In genomic region chr2:28405537-28405936, GRCh38 we compare ENCODE assay signal across 21 cellular contexts. TPM values are rescaled to one million over a fixed set of nuclear protein-coding genes. Genes with fewer than 3 reads are reported as not detected.
DNase-seq lines count a peak whose midpoint lies in the region; ATAC-seq and TF ChIP-seq lines count a peak whose summit lies in the region.
"Had no signal": no experiment of that assay in that cellular context is flagged by ENCODE, and none has a peak within 500 bp of the region (broad histone marks: within the 10 kb centered on the region; RNA-seq: fewer than 3 reads in every experiment).

No MANE protein-coding gene starts in this region.

- H3K4me3 ChIP-seq in gastrocnemius medialis = no peak overlapping the region
- H3K4me3 ChIP-seq: BLaER1, MG63, PC-9 had no signal

- peaks cover 91% of the 10 kb centered on the region for H3K36me3 Mint-ChIP-seq in activated CD8-positive, alpha-beta T cell treated with anti-CD3 and anti-CD28 coated beads for 36 hours (ENCODE audit: low read depth)
- peaks cover 77% of the 10 kb centered on the region for H3K36me3 Mint-ChIP-seq in activated CD8-positive, alpha-beta T cell treated with anti-CD3 and anti-CD28 coated beads, Interleukin-2, amount 10 ng/mL, durations not matched to agents 7 days and 5 days (ENCODE audit: low read depth)
- peaks cover 99% of the 10 kb centered on the region for H3K36me3 Mint-ChIP-seq in effector memory CD8-positive, alpha-beta T cell (ENCODE audit: insufficient read depth)

- H3K27me3 ChIP-seq in gastrocnemius medialis = no peaks in the 10 kb centered on the region
- H3K27me3 ChIP-seq: BLaER1, MG63 had no signal

- H3K9me3 Mint-ChIP-seq in activated CD8-positive, alpha-beta T cell treated with anti-CD3 and anti-CD28 coated beads for 36 hours = no peaks in the 10 kb centered on the region
- H3K9me3 Mint-ChIP-seq in activated CD8-positive, alpha-beta T cell treated with anti-CD3 and anti-CD28 coated beads, Interleukin-2, amount 10 ng/mL, durations not matched to agents 7 days and 5 days (ENCODE audit: insufficient read depth) = no peaks in the 10 kb centered on the region
- H3K9me3 Mint-ChIP-seq in effector memory CD8-positive, alpha-beta T cell = no peaks in the 10 kb centered on the region

- ATAC-seq in activated CD8-positive, alpha-beta T cell treated with anti-CD3 and anti-CD28 coated beads for 36 hours = no peak
- ATAC-seq in activated CD8-positive, alpha-beta T cell treated with anti-CD3 and anti-CD28 coated beads, Interleukin-2, amount 10 ng/mL, durations not matched to agents 7 days and 5 days = no peak
- ATAC-seq in effector memory CD8-positive, alpha-beta T cell (replicated peaks) = no peak
- no peak for ATAC-seq in gastrocnemius medialis
- ATAC-seq in GM18520 (IDR thresholded peaks at IDR 0.05; ENCODE audit: unreplicated experiment) = no peak

- no peak for DNase-seq in activated CD8-positive, alpha-beta T cell treated with anti-CD3 and anti-CD28 coated beads for 36 hours
- no peak for DNase-seq in activated CD8-positive, alpha-beta T cell treated with anti-CD3 and anti-CD28 coated beads, Interleukin-2, amount 10 ng/mL, durations not matched to agents 7 days and 5 days
- DNase-seq in EH (ENCODE audit: low read depth) (peak; percentile 0), gastrocnemius medialis (no peak), CD1c-positive myeloid dendritic cell (ENCODE audit: extremely low spot score) (no peak), amniotic stem cell (lab: John Stamatoyannopoulos, UW) (no peak)
- DNase-seq in effector memory CD8-positive, alpha-beta T cell = no peak
- DNase-seq: 8988T, COR-L47, H7, IMR-90, Karpas-422, MG63, NCI-H1092, NCI-H146, NCI-H2081, NCI-H510A treated with DMSO at 0.1 percent for 48 hours, NCI-H82, PC-9 had no signal

- H3K4me3 Mint-ChIP-seq in activated CD8-positive, alpha-beta T cell treated with anti-CD3 and anti-CD28 coated beads for 36 hours = no peak overlapping the region
- H3K4me3 Mint-ChIP-seq in activated CD8-positive, alpha-beta T cell treated with anti-CD3 and anti-CD28 coated beads, Interleukin-2, amount 10 ng/mL, durations not matched to agents 7 days and 5 days = no peak overlapping the region
- H3K4me3 Mint-ChIP-seq in effector memory CD8-positive, alpha-beta T cell = peak overlapping the region in 1 of 2 donors; percentile 70

- POLR2A ChIA-PET in activated CD8-positive, alpha-beta T cell treated with anti-CD3 and anti-CD28 coated beads for 36 hours (lab: Charles Lee) = interaction anchor here (1.1 kb wide), 2 partner anchors 10 to 14 kb away, joined by 3 to 4 read pairs; no protein-coding TSS in a partner anchor
- POLR2A ChIA-PET in activated CD8-positive, alpha-beta T cell treated with anti-CD3 and anti-CD28 coated beads, Interleukin-2, amount 10 ng/mL, durations not matched to agents 7 days and 5 days (lab: Charles Lee) = interaction anchor here (0.6 to 1.1 kb wide), 2 partner anchors 13 to 470 kb away, joined by 3 read pairs; partner anchors contain the start of gene FOSL2

- H3K27ac Mint-ChIP-seq in activated CD8-positive, alpha-beta T cell treated with anti-CD3 and anti-CD28 coated beads for 36 hours = peak overlapping the region; percentile 20
- H3K27ac Mint-ChIP-seq in activated CD8-positive, alpha-beta T cell treated with anti-CD3 and anti-CD28 coated beads, Interleukin-2, amount 10 ng/mL, durations not matched to agents 7 days and 5 days = no peak overlapping the region
- peak overlapping the region; percentile 100 for H3K27ac Mint-ChIP-seq in effector memory CD8-positive, alpha-beta T cell

- peaks cover 56 to 76% of the 10 kb centered on the region in 2 donors for H3K4me1 ChIP-seq in gastrocnemius medialis

- in situ Hi-C loops in gastrocnemius medialis (cut with MboI; ENCODE audit: low sequenced_read_pairs in 4 of 4) = no loop called here

- no peak for TF ChIP-seq CTCF in activated CD8-positive, alpha-beta T cell treated with anti-CD3 and anti-CD28 coated beads for 36 hours (IDR thresholded peaks at IDR 0.05)
- TF ChIP-seq CTCF in gastrocnemius medialis (IDR thresholded peaks at IDR 0.05 in 4 of 5, conservative IDR thresholded peaks at IDR 0.05 in 1 of 5) = no peak

- H3K9me3 ChIP-seq in gastrocnemius medialis = no peaks in the 10 kb centered on the region
- H3K9me3 ChIP-seq: BLaER1, MG63 had no signal

- no peak for TF ChIP-seq POLR2A in gastrocnemius medialis (IDR thresholded peaks at IDR 0.05)

- peak overlapping the region in 3 of 4 donors; percentile 15 to 99 (median 23) for H3K27ac ChIP-seq in gastrocnemius medialis
- H3K27ac ChIP-seq: BLaER1 had no signal

- H3K36me3 ChIP-seq in gastrocnemius medialis = peaks cover 27 to 98% of the 10 kb centered on the region in 2 donors

- no peaks in the 10 kb centered on the region for H3K27me3 Mint-ChIP-seq in activated CD8-positive, alpha-beta T cell treated with anti-CD3 and anti-CD28 coated beads for 36 hours
- H3K27me3 Mint-ChIP-seq in activated CD8-positive, alpha-beta T cell treated with anti-CD3 and anti-CD28 coated beads, Interleukin-2, amount 10 ng/mL, durations not matched to agents 7 days and 5 days (ENCODE audit: low read depth) = no peaks in the 10 kb centered on the region
- no peaks in the 10 kb centered on the region for H3K27me3 Mint-ChIP-seq in effector memory CD8-positive, alpha-beta T cell

- H3K4me1 Mint-ChIP-seq in activated CD8-positive, alpha-beta T cell treated with anti-CD3 and anti-CD28 coated beads for 36 hours (ENCODE audit: low read depth) = peaks cover 93% of the 10 kb centered on the region
- peaks cover 90% of the 10 kb centered on the region for H3K4me1 Mint-ChIP-seq in activated CD8-positive, alpha-beta T cell treated with anti-CD3 and anti-CD28 coated beads, Interleukin-2, amount 10 ng/mL, durations not matched to agents 7 days and 5 days (ENCODE audit: low read depth)
- H3K4me1 Mint-ChIP-seq in effector memory CD8-positive, alpha-beta T cell (ENCODE audit: low read depth in 2 of 2) = peaks cover 65 to 78% of the 10 kb centered on the region in 2 donors

- CTCF ChIA-PET in activated CD8-positive, alpha-beta T cell treated with anti-CD3 and anti-CD28 coated beads for 36 hours (lab: Charles Lee) = interaction anchor here (1.2 kb wide), 1 partner anchor 47 kb away, joined by 4 read pairs; no protein-coding TSS in a partner anchor
- CTCF ChIA-PET in activated CD8-positive, alpha-beta T cell treated with anti-CD3 and anti-CD28 coated beads, Interleukin-2, amount 10 ng/mL, durations not matched to agents 7 days and 5 days (lab: Charles Lee) = interaction anchor here (1.8 to 2.2 kb wide), 3 partner anchors 10 to 30 kb away, joined by 3 to 11 read pairs (median 7); no protein-coding TSS in a partner anchor

- intact Hi-C loops in activated CD8-positive, alpha-beta T cell treated with anti-CD3 and anti-CD28 coated beads for 36 hours (cut with micrococcal nuclease) = loop anchor here (5.0 kb wide), 1 partner anchor 42 kb away; no protein-coding TSS in a partner anchor
- intact Hi-C loops in gastrocnemius medialis (cut with DNase I; ENCODE audit: low total_unique reads) = no loop called here

RNA-seq across cellular contexts. Expression of gene FOSL2, which starts 12.9 kb away (rescaled TPM):
- 100 to 1,000 TPM; 114 to 119 TPM for total RNA-seq in activated CD8-positive, alpha-beta T cell treated with anti-CD3 and anti-CD28 coated beads for 36 hours
- 10 to 100 TPM; 37.3 to 40.9 TPM for total RNA-seq in activated CD8-positive, alpha-beta T cell treated with anti-CD3 and anti-CD28 coated beads, Interleukin-2, amount 10 ng/mL, durations not matched to agents 7 days and 5 days
- total RNA-seq in gastrocnemius medialis = 100 to 1,000 TPM; 193 to 214 (median 210) TPM
